Comparison of ENCODE assay signal across 28 cellular contexts in the genomic region with DNA sequence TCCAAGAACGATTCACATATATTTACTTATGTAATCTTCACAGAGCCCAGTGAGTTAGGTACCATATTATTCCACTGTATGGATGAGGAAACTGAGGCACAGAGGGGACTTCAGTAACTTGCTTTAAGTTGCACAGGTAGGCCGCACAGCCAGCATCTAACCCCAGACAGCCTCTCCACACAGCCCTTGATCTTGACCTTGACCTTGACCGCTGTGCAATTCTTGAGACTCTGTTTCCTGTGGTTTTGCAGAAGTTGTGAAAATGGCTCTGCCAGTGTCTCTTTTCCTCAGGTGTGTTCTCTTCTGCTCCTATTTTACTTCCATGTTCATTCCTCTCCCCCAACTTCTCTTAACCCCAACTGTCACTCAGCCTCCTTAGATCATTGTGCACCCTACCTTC.
"Had no signal": no experiment of that assay in that cellular context is flagged by ENCODE, and none has a peak within 500 bp of the region (broad histone marks: within the 10 kb centered on the region; RNA-seq: fewer than 3 reads in every experiment).

No MANE protein-coding gene starts in this region.

- H3K4me3 Mint-ChIP-seq: naive thymus-derived CD8-positive, alpha-beta T cell; natural killer cell treated with Interleukin-12 subunit alpha and Interleukin-12 subunit beta and Interleukin-15 and Interleukin-18, amount 100 ng/mL, for 72 hours; nephron progenitor cell; neural crest cell; stimulated activated effector memory CD8-positive, alpha-beta T cell treated with anti-CD3 and anti-CD28 coated beads, Interleukin-12 subunit alpha, Interleukin-12 subunit beta, amount 100 ng/mL, for 72 hours; stimulated activated naive B cell treated with anti-CD40 and anti-IgM and Interleukin-4, amounts not matched to agents 10 μg/mL and 1 μg/mL and 100 μg/mL, for 72 hours; stimulated activated naive CD8-positive, alpha-beta T cell treated with anti-CD3 and anti-CD28 coated beads, Interleukin-15, amount 100 ng/mL, for 72 hours; type B pancreatic cell had no signal

- H3K27ac ChIP-seq: neutrophil, pancreas, psoas muscle, right lobe of liver, sigmoid colon, suprapubic skin, testis, tibial artery, transverse colon, upper lobe of right lung, uterus had no signal

- DNase-seq: naive thymus-derived CD8-positive, alpha-beta T cell; nephron progenitor cell; nucleus accumbens; pancreas; psoas muscle; right cardiac atrium; right lobe of liver; sigmoid colon; small intestine; stimulated activated CD4-positive, alpha-beta T cell treated with anti-CD3 and anti-CD28 coated beads, Interleukin-15, amount 100 ng/mL, for 24 hours; stimulated activated CD4-positive, alpha-beta T cell treated with anti-CD3 and anti-CD28 coated beads, Interleukin-2, amount 100 ng/mL, for 24 hours; stimulated activated CD4-positive, alpha-beta T cell treated with anti-CD3 and anti-CD28 coated beads, Interleukin-2, amount 100 ng/mL, for 48 hours; stimulated activated CD4-positive, alpha-beta T cell treated with anti-CD3 and anti-CD28 coated beads, Interleukin-4, amount 100 ng/mL, for 24 hours; stimulated activated naive B cell treated with anti-CD40 and anti-IgM and Interleukin-4, amounts not matched to agents 10 μg/mL and 1 μg/mL and 100 μg/mL, for 72 hours; stimulated activated naive CD8-positive, alpha-beta T cell treated with anti-CD3 and anti-CD28 coated beads, Interleukin-15, amount 100 ng/mL, for 72 hours; stimulated activated naive CD8-positive, alpha-beta T cell treated with anti-CD3 and anti-CD28 coated beads, Interleukin-15, Interleukin-2, amounts not matched to agents 100 U/mL and 50 U/mL, for 24 hours; substantia nigra; testis; tibial artery; transverse colon; upper lobe of right lung; uterus had no signal

- H3K36me3 ChIP-seq: neutrophil, pancreas, right lobe of liver, sigmoid colon, suprapubic skin, tibial artery, transverse colon, upper lobe of right lung, uterus had no signal

- H3K4me1 ChIP-seq: pancreas, psoas muscle, right lobe of liver, sigmoid colon, suprapubic skin, testis, tibial artery, transverse colon, upper lobe of right lung, uterus had no signal

- H3K27ac Mint-ChIP-seq: naive thymus-derived CD8-positive, alpha-beta T cell; natural killer cell treated with Interleukin-12 subunit alpha and Interleukin-12 subunit beta and Interleukin-15 and Interleukin-18, amount 100 ng/mL, for 72 hours; nephron progenitor cell; stimulated activated effector memory CD8-positive, alpha-beta T cell treated with anti-CD3 and anti-CD28 coated beads, Interleukin-12 subunit alpha, Interleukin-12 subunit beta, amount 100 ng/mL, for 72 hours; stimulated activated naive B cell treated with anti-CD40 and anti-IgM and Interleukin-4, amounts not matched to agents 10 μg/mL and 1 μg/mL and 100 μg/mL, for 72 hours; stimulated activated naive CD8-positive, alpha-beta T cell treated with anti-CD3 and anti-CD28 coated beads, Interleukin-15, amount 100 ng/mL, for 72 hours; type B pancreatic cell had no signal

- H3K4me3 ChIP-seq: pancreas, psoas muscle, right lobe of liver, sigmoid colon, suprapubic skin, testis, tibial artery, transverse colon, upper lobe of right lung, uterus had no signal

- H3K9me3 ChIP-seq: neutrophil, pancreas, psoas muscle, right lobe of liver, suprapubic skin, testis, tibial artery, transverse colon, upper lobe of right lung, uterus had no signal

- H3K4me1 Mint-ChIP-seq: naive thymus-derived CD8-positive, alpha-beta T cell; nephron progenitor cell; neural crest cell; stimulated activated effector memory CD8-positive, alpha-beta T cell treated with anti-CD3 and anti-CD28 coated beads, Interleukin-12 subunit alpha, Interleukin-12 subunit beta, amount 100 ng/mL, for 72 hours; stimulated activated naive B cell treated with anti-CD40 and anti-IgM and Interleukin-4, amounts not matched to agents 10 μg/mL and 1 μg/mL and 100 μg/mL, for 72 hours; stimulated activated naive CD8-positive, alpha-beta T cell treated with anti-CD3 and anti-CD28 coated beads, Interleukin-15, amount 100 ng/mL, for 72 hours had no signal

- H3K27me3 Mint-ChIP-seq: natural killer cell treated with Interleukin-12 subunit alpha and Interleukin-12 subunit beta and Interleukin-15 and Interleukin-18, amount 100 ng/mL, for 72 hours; stimulated activated naive B cell treated with anti-CD40 and anti-IgM and Interleukin-4, amounts not matched to agents 10 μg/mL and 1 μg/mL and 100 μg/mL, for 72 hours; stimulated activated naive CD8-positive, alpha-beta T cell treated with anti-CD3 and anti-CD28 coated beads, Interleukin-15, amount 100 ng/mL, for 72 hours; type B pancreatic cell had no signal

- H3K9me3 Mint-ChIP-seq: nephron progenitor cell, neural crest cell had no signal

- FAIRE-seq: pancreas, small intestine had no signal

- H3K36me3 Mint-ChIP-seq: naive thymus-derived CD8-positive, alpha-beta T cell; natural killer cell treated with Interleukin-12 subunit alpha and Interleukin-12 subunit beta and Interleukin-15 and Interleukin-18, amount 100 ng/mL, for 72 hours; stimulated activated effector memory CD8-positive, alpha-beta T cell treated with anti-CD3 and anti-CD28 coated beads, Interleukin-12 subunit alpha, Interleukin-12 subunit beta, amount 100 ng/mL, for 72 hours; stimulated activated naive B cell treated with anti-CD40 and anti-IgM and Interleukin-4, amounts not matched to agents 10 μg/mL and 1 μg/mL and 100 μg/mL, for 72 hours; type B pancreatic cell had no signal
